In the genomic region with DNA sequence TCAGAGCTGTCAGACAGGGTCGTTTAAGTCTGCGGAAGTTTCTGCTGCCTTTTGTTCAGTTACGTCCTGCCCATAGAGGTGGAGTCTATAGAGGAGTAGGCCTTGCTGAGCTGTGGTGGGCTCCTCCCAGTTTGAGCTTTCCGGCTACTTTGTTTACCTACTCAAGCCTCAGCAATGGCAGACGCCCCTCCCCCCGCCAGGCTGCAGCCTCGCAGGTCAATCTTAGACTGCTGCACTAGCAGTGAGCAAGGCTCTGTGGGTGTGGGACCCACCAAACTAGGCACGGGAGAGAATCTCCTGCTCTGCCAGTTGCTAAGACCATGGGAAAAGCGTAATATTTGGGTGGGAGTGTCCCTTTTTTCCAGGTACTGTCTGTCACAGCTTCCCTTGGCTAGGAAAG, we compare ENCODE assay signal across 15 cellular contexts.
"Had no signal": no experiment of that assay in that cellular context is flagged by ENCODE, and none has a peak within 500 bp of the region (broad histone marks: within the 10 kb centered on the region; RNA-seq: fewer than 3 reads in every experiment).

No MANE protein-coding gene starts in this region.

- H3K27ac ChIP-seq: left lung, vagina had no signal

- H3K27ac Mint-ChIP-seq: activated CD4-positive, alpha-beta T cell treated with anti-CD3 and anti-CD28 coated beads, Interleukin-2, amount 10 ng/mL, durations not matched to agents 7 days and 5 days; activated T-helper 1 cell treated with anti-CD3 and anti-CD28 coated beads, Interleukin-12 subunit alpha, Interleukin-12 subunit beta, Interleukin-2, Interleukin-4 antibody, amounts not matched to agents 30 ng/mL and 10 ng/mL and 1 ng/mL, durations not matched to agents 14 hours and 24 hours and 36 hours; natural killer cell; stimulated activated memory B cell treated with anti-CD40 and anti-IgM and Interleukin-4, amounts not matched to agents 10 μg/mL and 1 μg/mL and 100 μg/mL, for 72 hours; T-helper 2 cell treated with Interferon-gamma antibody and Interleukin-4, amounts not matched to agents 5 μg/mL and 100 μg/mL, for 36 hours had no signal

- H3K9me3 ChIP-seq: thyroid gland, vagina had no signal

- H3K4me3 ChIP-seq: left lung, thyroid gland, vagina had no signal

- H3K36me3 Mint-ChIP-seq: natural killer cell; stimulated activated memory B cell treated with anti-CD40 and anti-IgM and Interleukin-4, amounts not matched to agents 10 μg/mL and 1 μg/mL and 100 μg/mL, for 72 hours had no signal

- H3K36me3 ChIP-seq: left lung, thyroid gland, vagina had no signal

- H3K4me1 Mint-ChIP-seq: activated CD4-positive, alpha-beta T cell treated with anti-CD3 and anti-CD28 coated beads, Interleukin-2, amount 10 ng/mL, durations not matched to agents 7 days and 5 days; natural killer cell; stimulated activated memory B cell treated with anti-CD40 and anti-IgM and Interleukin-4, amounts not matched to agents 10 μg/mL and 1 μg/mL and 100 μg/mL, for 72 hours had no signal

- H3K27me3 Mint-ChIP-seq: activated CD4-positive, alpha-beta T cell treated with anti-CD3 and anti-CD28 coated beads, Interleukin-2, amount 10 ng/mL, durations not matched to agents 7 days and 5 days had no signal

- H3K27me3 ChIP-seq: left lung, thyroid gland, vagina had no signal

- H3K4me3 Mint-ChIP-seq: activated CD4-positive, alpha-beta T cell treated with anti-CD3 and anti-CD28 coated beads, Interleukin-2, amount 10 ng/mL, durations not matched to agents 7 days and 5 days; activated T-helper 1 cell treated with anti-CD3 and anti-CD28 coated beads, Interleukin-12 subunit alpha, Interleukin-12 subunit beta, Interleukin-2, Interleukin-4 antibody, amounts not matched to agents 30 ng/mL and 10 ng/mL and 1 ng/mL, durations not matched to agents 14 hours and 24 hours and 36 hours; natural killer cell; stimulated activated memory B cell treated with anti-CD40 and anti-IgM and Interleukin-4, amounts not matched to agents 10 μg/mL and 1 μg/mL and 100 μg/mL, for 72 hours; T-helper 2 cell treated with Interferon-gamma antibody and Interleukin-4, amounts not matched to agents 5 μg/mL and 100 μg/mL, for 36 hours had no signal

- DNase-seq: activated CD4-positive, alpha-beta T cell treated with anti-CD3 and anti-CD28 coated beads, Interleukin-2, amount 10 ng/mL, durations not matched to agents 7 days and 5 days; activated CD4-positive, CD25-positive, alpha-beta regulatory T cell; aorta; effector CD8-positive, alpha-beta T cell; foreskin fibroblast; glutamatergic neuron; natural killer cell; occipital lobe; stimulated activated CD4-positive, alpha-beta T cell treated with anti-CD3 and anti-CD28 coated beads, Interleukin-2, amount 100 ng/mL, for 48 hours; thyroid gland had no signal

- ATAC-seq: left lung; natural killer cell; stimulated activated memory B cell treated with anti-CD40 and anti-IgM and Interleukin-4, amounts not matched to agents 10 μg/mL and 1 μg/mL and 100 μg/mL, for 72 hours had no signal

- H3K9me3 Mint-ChIP-seq: activated CD4-positive, alpha-beta T cell treated with anti-CD3 and anti-CD28 coated beads, Interleukin-2, amount 10 ng/mL, durations not matched to agents 7 days and 5 days; activated T-helper 1 cell treated with anti-CD3 and anti-CD28 coated beads, Interleukin-12 subunit alpha, Interleukin-12 subunit beta, Interleukin-2, Interleukin-4 antibody, amounts not matched to agents 30 ng/mL and 10 ng/mL and 1 ng/mL, durations not matched to agents 14 hours and 24 hours and 36 hours; T-helper 2 cell treated with Interferon-gamma antibody and Interleukin-4, amounts not matched to agents 5 μg/mL and 100 μg/mL, for 36 hours had no signal
